Comparison of ENCODE assay signal across 8 cellular contexts in genomic region chr1:25616080-25616931, GRCh38. TPM values are rescaled to one million over a fixed set of nuclear protein-coding genes. Genes with fewer than 3 reads are reported as not detected.
DNase-seq lines count a peak whose midpoint lies in the region; ATAC-seq and TF ChIP-seq lines count a peak whose summit lies in the region.

TSS of gene MAN1C1 (plus strand) at chr1:25616791. CDS start at chr1:25617798, 1,007 bp downstream.

- H3K4me3 ChIP-seq in LNCaP clone FGC (ENCODE audit: low read depth, low read length) (peak within 1 kb of the TSS; percentile 54), SJCRH30 (peak within 1 kb of the TSS; percentile 97), gastroesophageal sphincter (peak within 1 kb of the TSS; percentile 77 to 98), neuron (ENCODE audit: low read length) (peak within 1 kb of the TSS; percentile 60)

- no peaks in the 10 kb centered on the region for H3K9me3 ChIP-seq in SJCRH30 (replicated peaks)
- no peaks in the 10 kb centered on the region for H3K9me3 ChIP-seq in gastroesophageal sphincter
- H3K9me3 ChIP-seq in neuron (ENCODE audit: low read length) = no peaks in the 10 kb centered on the region

- H3K27ac ChIP-seq in SJCRH30 (peak within 1 kb of the TSS; percentile 87), gastroesophageal sphincter (peak within 1 kb of the TSS; percentile 58 to 91 (median 91))

- no CpG with 5 or more reads among the region's 107 CpGs for WGBS in gastroesophageal sphincter (ENCODE audit: low coverage in 1 of 2), 2 donors

- H3K27me3 ChIP-seq in SJCRH30 = no peaks in the 10 kb centered on the region
- H3K27me3 ChIP-seq in gastroesophageal sphincter = no peaks in the 10 kb centered on the region
- H3K27me3 ChIP-seq in neuron (ENCODE audit: insufficient read depth, low read length) = no peaks in the 10 kb centered on the region

- H3K4me1 ChIP-seq in SJCRH30 (peaks cover 17% of the 10 kb centered on the region), gastroesophageal sphincter (peaks cover 0 to 52% (median 30%) of the 10 kb centered on the region in 3 donors), neuron (ENCODE audit: insufficient read depth, low read length) (peaks cover 32% of the 10 kb centered on the region)

- TF ChIP-seq CTCF in LNCaP clone FGC (IDR thresholded peaks at IDR 0.05; ENCODE audit: control insufficient read depth, extremely low read depth, insufficient read depth) (no peak), gastroesophageal sphincter (IDR thresholded peaks at IDR 0.05) (peak in 3 of 4 experiments; percentile 68 to 76 (median 68)), subcutaneous adipose tissue (IDR thresholded peaks at IDR 0.05; ENCODE audit: low read depth) (no peak)

- peak within 1 kb of the TSS; percentile 62 for H2AFZ ChIP-seq in neuron (ENCODE audit: low read depth, low read length)

- ATAC-seq in GM21717 (IDR thresholded peaks at IDR 0.05; ENCODE audit: unreplicated experiment) (peak; percentile 54), gastroesophageal sphincter (peak; percentile 95)

- H3K36me3 ChIP-seq in SJCRH30 (peaks cover 8% of the 10 kb centered on the region; the same call in 1 of the 2 replicates), gastroesophageal sphincter (no peaks in the 10 kb centered on the region), neuron (ENCODE audit: insufficient read depth, low read length) (no peaks in the 10 kb centered on the region)

- TF ChIP-seq POLR2A in gastroesophageal sphincter (IDR thresholded peaks at IDR 0.05) = peak; percentile 54 to 63

- DNase-seq in DMS153 treated with DMSO at 0.1 percent for 48 hours (lab: John Stamatoyannopoulos, UW; ENCODE audit: unreplicated experiment) (peak; percentile 94), LNCaP clone FGC (ENCODE audit: low read depth) (no peak), SJCRH30 (peak; percentile 94 to 97)
- peak; percentile 77 for DNase-seq in activated naive CD4-positive, alpha-beta T cell treated with Interleukin-2 at 50 U/mL for 16 hours

- TF ChIP-seq EP300 in gastroesophageal sphincter (IDR thresholded peaks at IDR 0.05) = no peak

RNA-seq across cellular contexts. Expression of gene MAN1C1, which starts in this region (rescaled TPM):
- total RNA-seq in SJCRH30 (2014; rRNA removed; shearing (Covaris generic)) = 73.9 and 74.6 TPM in 2 replicates
- total RNA-seq in gastroesophageal sphincter = 10 to 100 TPM; 20.0 to 38.1 (median 27.8) TPM
- 10 to 100 TPM; 11.0 to 20.9 (median 15.9) TPM for total RNA-seq in subcutaneous adipose tissue

Comparison
In these comparisons a context has a peak if more than half of its experiments do, and no peak if none do; other contexts are left out.
1. CTCF ChIP-seq: peak in gastroesophageal sphincter (3 of 4); none in LNCaP clone FGC (single experiment) and subcutaneous adipose tissue (single experiment).
2. Peak in every context shown above with its lines, with median percentiles within 50 percentile points of each other: H3K4me3 ChIP-seq.